15 cellular contexts compared by ENCODE assay signal in the genomic region with DNA sequence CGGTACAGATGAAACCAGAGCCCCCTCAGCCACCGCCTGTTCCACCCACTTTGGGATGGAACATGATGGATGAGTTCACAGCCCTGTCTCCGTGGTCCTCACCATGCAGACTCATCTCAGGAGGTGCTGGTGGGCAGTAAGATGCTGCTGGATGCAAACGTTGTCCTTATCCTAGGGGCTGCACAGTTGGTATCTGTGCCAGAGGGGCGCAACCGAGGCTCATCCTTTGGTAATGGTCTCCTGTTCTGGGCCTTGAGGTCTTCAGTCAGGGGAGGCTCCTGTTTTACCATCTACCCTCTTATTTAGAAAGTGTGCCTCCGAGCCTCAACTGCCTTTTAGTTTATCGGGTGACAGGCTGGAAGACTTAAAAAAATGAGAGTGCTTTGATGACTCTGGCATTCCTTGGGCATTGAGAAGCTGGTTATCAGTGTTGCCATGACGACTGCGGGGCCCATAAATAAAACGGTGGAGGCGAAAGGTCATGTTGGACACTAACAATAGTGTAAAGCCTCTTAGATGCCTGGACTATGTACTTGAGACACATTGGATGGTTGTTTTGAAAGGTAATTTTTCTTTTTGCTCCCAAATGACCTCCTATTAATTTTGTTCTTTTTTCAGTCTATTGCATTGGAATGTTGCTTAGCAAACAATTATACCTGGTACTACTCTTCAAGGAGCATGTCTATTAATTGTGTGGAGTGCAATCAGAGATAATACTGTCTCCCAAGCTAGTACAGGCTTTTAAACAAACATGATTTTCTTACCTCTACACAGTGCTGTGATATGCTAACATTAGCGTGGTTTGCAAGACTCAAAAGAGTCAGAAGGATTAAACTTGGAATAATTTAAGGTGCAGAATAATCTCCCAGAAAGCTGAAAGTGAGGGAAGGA.
DNase-seq lines count a peak whose midpoint lies in the region; ATAC-seq and TF ChIP-seq lines count a peak whose summit lies in the region.
"Had no signal": no experiment of that assay in that cellular context is flagged by ENCODE, and none has a peak within 500 bp of the region (broad histone marks: within the 10 kb centered on the region; RNA-seq: fewer than 3 reads in every experiment).

No MANE protein-coding gene starts in this region.

- no peaks in the 10 kb centered on the region for H3K27me3 ChIP-seq in PC-9 (ENCODE audit: insufficient read depth, low read depth)
- no peaks in the 10 kb centered on the region for H3K27me3 ChIP-seq in foreskin keratinocyte
- H3K27me3 ChIP-seq: MG63 had no signal

- no peak overlapping the region for H2AFZ ChIP-seq in PC-9

- H3F3A ChIP-seq in PC-9 (ENCODE audit: insufficient read depth, low read depth) = no peaks in the 10 kb centered on the region

- POLR2A ChIA-PET in PC-9 (lab: Charles Lee; ENCODE audit: unreplicated experiment) = interaction anchor here (0.6 kb wide), 1 partner anchor 773 kb away, joined by 5 read pairs; no protein-coding TSS in a partner anchor

- H3K9me2 ChIP-seq in PC-9 (ENCODE audit: insufficient read depth) = no peaks in the 10 kb centered on the region

- H3K9me3 ChIP-seq in PC-9 (ENCODE audit: insufficient read depth, low read depth) (no peaks in the 10 kb centered on the region), mucosa of descending colon (no peaks in the 10 kb centered on the region)
- H3K9me3 ChIP-seq: MG63 had no signal

- in situ Hi-C loops in Caki2 (cut with HindIII; ENCODE audit: low pct_unique_long_range_greater_than_20kb, low sequenced_read_pairs) = no loop called here

- H3K36me3 ChIP-seq in PC-9 (ENCODE audit: low read depth) = no peaks in the 10 kb centered on the region
- H3K36me3 ChIP-seq in mucosa of descending colon (ENCODE audit: low read depth) = no peaks in the 10 kb centered on the region
- H3K36me3 ChIP-seq: MG63 had no signal

- ATAC-seq in foreskin keratinocyte (no peak), mucosa of descending colon (peak; percentile 80)

- no TSS peak for BruUV-seq in PC-9 (replicated peaks; lab: Mats Ljungman, UMichigan)

- DNase-seq in Caki2 (ENCODE audit: low read depth) (peak; percentile 34), PC-9 (peak in 1 of 2 experiments; percentile 62), foreskin keratinocyte (no peak), mucosa of descending colon (peak in 2 of 3 donors; percentile 41 to 43), NCI-H526 treated with DMSO at 0.1 percent for 48 hours (lab: John Stamatoyannopoulos, UW) (no peak), NCI-H510A treated with DMSO at 0.1 percent for 48 hours (lab: John Stamatoyannopoulos, UW) (no peak), NCI-H2081 treated with DMSO at 0.1 percent for 48 hours (lab: John Stamatoyannopoulos, UW) (no peak), NCI-H1105 (lab: John Stamatoyannopoulos, UW) (no peak)
- DNase-seq: activated CD4-positive, alpha-beta T cell treated with anti-CD3 and anti-CD28 coated beads for 1 hour; activated naive CD4-positive, alpha-beta T cell treated with anti-CD3 and anti-CD28 coated beads, Interleukin-2, amount 50 U/mL, for 16 hours; central memory CD4-positive, alpha-beta T cell; COR-L47; MG63; SIG-M5; T-helper 2 cell had no signal

- no peaks in the 10 kb centered on the region for H3K79me2 ChIP-seq in PC-9 (ENCODE audit: low read depth)

- CTCF ChIA-PET in PC-9 (lab: Charles Lee) = no interaction called here

- no peak overlapping the region for H3K4me3 ChIP-seq in PC-9
- H3K4me3 ChIP-seq in mucosa of descending colon = no peak overlapping the region
- H3K4me3 ChIP-seq: MG63 had no signal

- TF ChIP-seq CTCF in PC-9 (conservative IDR thresholded peaks at IDR 0.05) = no peak
- no peak for TF ChIP-seq CTCF in foreskin keratinocyte (conservative IDR thresholded peaks at IDR 0.05)
- no peak for TF ChIP-seq CTCF in mucosa of descending colon (IDR thresholded peaks at IDR 0.05)

- intact Hi-C loops in PC-9 (cut with micrococcal nuclease; ENCODE audit: unreplicated experiment) = loop anchor here (5.0 kb wide), 1 partner anchor 75 kb away; the partner anchor contains the start of gene DSP
- intact Hi-C loops in mucosa of descending colon (cut with DNase I, micrococcal nuclease) = no loop called here

- no peak overlapping the region for H3K27ac ChIP-seq in PC-9
- peak overlapping the region; percentile 56 for H3K27ac ChIP-seq in foreskin keratinocyte

- H3K4me1 ChIP-seq in PC-9 (replicated peaks; ENCODE audit: insufficient read depth) (peaks cover 12% of the 10 kb centered on the region; the same call in 1 of the 2 replicates), foreskin keratinocyte (peaks cover 20% of the 10 kb centered on the region), mucosa of descending colon (ENCODE audit: low read depth) (no peaks in the 10 kb centered on the region)

- H3K4me2 ChIP-seq in PC-9 = peak overlapping the region; percentile 81; the same call in 1 of the 2 replicates

- no peaks in the 10 kb centered on the region for H4K20me1 ChIP-seq in PC-9 (ENCODE audit: insufficient read depth)

Comparison
In these comparisons a context has a peak if more than half of its experiments do, and no peak if none do; other contexts are left out.
1. DNase-seq: peak in Caki2 (single experiment) and mucosa of descending colon (2 of 3); none in foreskin keratinocyte (0 of 2), NCI-H526 treated with DMSO at 0.1 percent for 48 hours (single experiment), NCI-H510A treated with DMSO at 0.1 percent for 48 hours (single experiment), NCI-H2081 treated with DMSO at 0.1 percent for 48 hours (single experiment) and NCI-H1105 (single experiment).